Comparison of ENCODE assay signal across 1 cellular context in the genomic region with DNA sequence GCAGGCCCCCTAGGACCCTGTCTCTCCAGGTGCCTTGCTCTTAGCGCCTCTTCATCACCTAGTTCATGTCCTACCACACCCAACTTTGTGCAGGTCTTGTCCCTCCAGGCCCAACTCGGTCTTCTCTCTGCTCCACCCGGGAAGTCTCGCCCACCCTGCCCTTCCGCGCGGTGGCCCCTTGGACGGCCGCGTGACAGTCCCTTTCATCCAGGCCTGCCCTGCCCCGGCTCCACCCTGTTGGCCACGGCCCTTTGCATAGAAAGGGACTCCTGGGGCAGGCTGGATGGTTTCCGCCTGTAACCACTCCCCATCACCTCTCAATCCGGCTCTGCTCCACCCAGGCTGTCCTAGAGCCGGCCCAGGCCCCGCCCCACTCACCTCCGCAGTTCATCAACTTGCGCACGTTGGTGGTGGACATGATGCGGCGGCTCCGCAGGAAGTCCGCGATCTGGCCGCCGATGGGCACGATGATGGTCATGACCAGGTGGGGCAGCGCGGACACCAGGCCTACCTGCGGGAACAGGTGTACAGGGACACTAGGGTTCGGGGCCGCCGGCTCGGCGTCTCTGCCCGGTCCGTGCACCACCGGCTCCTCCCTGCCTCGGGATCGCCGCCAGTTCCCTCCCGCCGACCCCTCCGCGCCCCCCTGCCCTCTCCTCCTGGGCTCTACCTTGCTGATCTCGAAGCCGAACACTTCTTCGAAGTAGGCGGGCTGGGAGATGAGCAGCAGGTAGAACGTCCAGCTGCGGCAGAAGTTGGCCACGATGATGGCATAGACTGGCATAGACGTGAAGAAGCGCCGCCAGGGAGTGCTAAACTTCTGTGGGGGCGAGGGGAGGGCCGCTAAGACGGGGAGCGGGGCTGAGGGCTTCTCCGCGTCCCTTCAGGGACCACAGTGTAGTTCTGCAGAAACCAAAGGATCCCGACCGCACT.
TF ChIP-seq lines count a peak whose summit lies in the region.

No MANE protein-coding gene starts in this region.

TF ChIP-seq in GM12878, 131 proteins besides CTCF, POLR2A, EP300 and RAD21:
- TF ChIP-seq MXI1 (IDR thresholded peaks at IDR 0.05; ENCODE audit: low read depth, low read length), result no peak
- TF ChIP-seq TAF1 (IDR thresholded peaks at IDR 0.05; ENCODE audit: borderline replicate concordance, low read depth, low read length), result no peak
- TF ChIP-seq, protein P1, sequence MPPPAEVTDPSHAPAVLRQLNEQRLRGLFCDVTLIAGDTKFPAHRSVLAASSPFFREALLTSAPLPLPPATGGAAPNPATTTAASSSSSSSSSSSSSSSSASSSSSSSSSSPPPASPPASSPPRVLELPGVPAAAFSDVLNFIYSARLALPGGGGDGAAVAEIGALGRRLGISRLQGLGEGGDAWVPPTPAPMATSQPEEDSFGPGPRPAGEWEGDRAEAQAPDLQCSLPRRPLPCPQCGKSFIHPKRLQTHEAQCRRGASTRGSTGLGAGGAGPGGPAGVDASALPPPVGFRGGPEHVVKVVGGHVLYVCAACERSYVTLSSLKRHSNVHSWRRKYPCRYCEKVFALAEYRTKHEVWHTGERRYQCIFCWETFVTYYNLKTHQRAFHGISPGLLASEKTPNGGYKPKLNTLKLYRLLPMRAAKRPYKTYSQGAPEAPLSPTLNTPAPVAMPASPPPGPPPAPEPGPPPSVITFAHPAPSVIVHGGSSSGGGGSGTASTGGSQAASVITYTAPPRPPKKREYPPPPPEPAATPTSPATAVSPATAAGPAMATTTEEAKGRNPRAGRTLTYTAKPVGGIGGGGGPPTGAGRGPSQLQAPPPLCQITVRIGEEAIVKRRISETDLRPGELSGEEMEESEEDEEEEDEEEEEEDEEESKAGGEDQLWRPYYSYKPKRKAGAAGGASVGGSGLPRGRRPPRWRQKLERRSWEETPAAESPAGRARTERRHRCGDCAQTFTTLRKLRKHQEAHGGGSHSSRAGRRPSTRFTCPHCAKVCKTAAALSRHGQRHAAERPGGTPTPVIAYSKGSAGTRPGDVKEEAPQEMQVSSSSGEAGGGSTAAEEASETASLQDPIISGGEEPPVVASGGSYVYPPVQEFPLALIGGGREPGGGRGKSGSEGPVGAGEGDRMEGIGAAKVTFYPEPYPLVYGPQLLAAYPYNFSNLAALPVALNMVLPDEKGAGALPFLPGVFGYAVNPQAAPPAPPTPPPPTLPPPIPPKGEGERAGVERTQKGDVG (CRISPR knock-in tag; IDR thresholded peaks at IDR 0.05), result no peak
- no peak for TF ChIP-seq ATF3 (IDR thresholded peaks at IDR 0.05; ENCODE audit: borderline replicate concordance, extremely low read depth, low read depth, low read length)
- TF ChIP-seq FOXK2 (IDR thresholded peaks at IDR 0.05), result no peak
- TF ChIP-seq, protein P2, sequence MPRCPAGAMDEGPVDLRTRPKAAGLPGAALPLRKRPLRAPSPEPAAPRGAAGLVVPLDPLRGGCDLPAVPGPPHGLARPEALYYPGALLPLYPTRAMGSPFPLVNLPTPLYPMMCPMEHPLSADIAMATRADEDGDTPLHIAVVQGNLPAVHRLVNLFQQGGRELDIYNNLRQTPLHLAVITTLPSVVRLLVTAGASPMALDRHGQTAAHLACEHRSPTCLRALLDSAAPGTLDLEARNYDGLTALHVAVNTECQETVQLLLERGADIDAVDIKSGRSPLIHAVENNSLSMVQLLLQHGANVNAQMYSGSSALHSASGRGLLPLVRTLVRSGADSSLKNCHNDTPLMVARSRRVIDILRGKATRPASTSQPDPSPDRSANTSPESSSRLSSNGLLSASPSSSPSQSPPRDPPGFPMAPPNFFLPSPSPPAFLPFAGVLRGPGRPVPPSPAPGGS (IDR thresholded peaks at IDR 0.05; ENCODE audit: borderline replicate concordance, insufficient read depth, low read depth, low read length, poor library complexity, severe bottlenecking), result no peak
- TF ChIP-seq BHLHE40 (IDR thresholded peaks at IDR 0.05; ENCODE audit: borderline replicate concordance in 1 of 2, low read depth in 2 of 2, low read length in 1 of 2), result no peak
- no peak for TF ChIP-seq LARP7 (IDR thresholded peaks at IDR 0.05)
- no peak for TF ChIP-seq CREM (IDR thresholded peaks at IDR 0.05; ENCODE audit: low read depth)
- TF ChIP-seq USF1 (IDR thresholded peaks at IDR 0.05; ENCODE audit: borderline replicate concordance, extremely low read length, insufficient read depth, low read depth, low read length), result no peak
- no peak for TF ChIP-seq MYB (IDR thresholded peaks at IDR 0.05; ENCODE audit: borderline replicate concordance, low read depth, low read length)
- TF ChIP-seq MYC (IDR thresholded peaks at IDR 0.05; ENCODE audit: insufficient read depth, insufficient read length, insufficient replicate concordance, low read length, severe bottlenecking), result no peak
- TF ChIP-seq, protein P3, sequence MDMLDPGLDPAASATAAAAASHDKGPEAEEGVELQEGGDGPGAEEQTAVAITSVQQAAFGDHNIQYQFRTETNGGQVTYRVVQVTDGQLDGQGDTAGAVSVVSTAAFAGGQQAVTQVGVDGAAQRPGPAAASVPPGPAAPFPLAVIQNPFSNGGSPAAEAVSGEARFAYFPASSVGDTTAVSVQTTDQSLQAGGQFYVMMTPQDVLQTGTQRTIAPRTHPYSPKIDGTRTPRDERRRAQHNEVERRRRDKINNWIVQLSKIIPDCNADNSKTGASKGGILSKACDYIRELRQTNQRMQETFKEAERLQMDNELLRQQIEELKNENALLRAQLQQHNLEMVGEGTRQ (IDR thresholded peaks at IDR 0.05; ENCODE audit: borderline replicate concordance, low read depth, low read length), result no peak
- TF ChIP-seq CHD2 (IDR thresholded peaks at IDR 0.05; ENCODE audit: borderline replicate concordance, low read depth, low read length), result no peak
- TF ChIP-seq HDAC6 (IDR thresholded peaks at IDR 0.05; ENCODE audit: unreplicated experiment), result no peak
- TF ChIP-seq CEBPB (IDR thresholded peaks at IDR 0.05; ENCODE audit: borderline replicate concordance in 1 of 2, low read depth in 2 of 2, low read length in 2 of 2), result no peak
- no peak for TF ChIP-seq ATF7 (IDR thresholded peaks at IDR 0.05; ENCODE audit: low read depth)
- TF ChIP-seq, protein P4, sequence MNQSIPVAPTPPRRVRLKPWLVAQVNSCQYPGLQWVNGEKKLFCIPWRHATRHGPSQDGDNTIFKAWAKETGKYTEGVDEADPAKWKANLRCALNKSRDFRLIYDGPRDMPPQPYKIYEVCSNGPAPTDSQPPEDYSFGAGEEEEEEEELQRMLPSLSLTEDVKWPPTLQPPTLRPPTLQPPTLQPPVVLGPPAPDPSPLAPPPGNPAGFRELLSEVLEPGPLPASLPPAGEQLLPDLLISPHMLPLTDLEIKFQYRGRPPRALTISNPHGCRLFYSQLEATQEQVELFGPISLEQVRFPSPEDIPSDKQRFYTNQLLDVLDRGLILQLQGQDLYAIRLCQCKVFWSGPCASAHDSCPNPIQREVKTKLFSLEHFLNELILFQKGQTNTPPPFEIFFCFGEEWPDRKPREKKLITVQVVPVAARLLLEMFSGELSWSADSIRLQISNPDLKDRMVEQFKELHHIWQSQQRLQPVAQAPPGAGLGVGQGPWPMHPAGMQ (IDR thresholded peaks at IDR 0.05; ENCODE audit: borderline replicate concordance), result no peak
- TF ChIP-seq POLR2AphosphoS5 (IDR thresholded peaks at IDR 0.05; ENCODE audit: low read length), result no peak
